9 cellular contexts compared by ENCODE assay signal in genomic region chr17:34580685-34581445, GRCh38. TPM values are rescaled to one million over a fixed set of nuclear protein-coding genes. Genes with fewer than 3 reads are reported as not detected.
A peak's percentile ranks its signal among the peaks of the same experiment; 100 is the strongest.
DNase-seq lines count a peak whose midpoint lies in the region; ATAC-seq and TF ChIP-seq lines count a peak whose summit lies in the region.
"Had no signal": no experiment of that assay in that cellular context is flagged by ENCODE, and none has a peak within 500 bp of the region (broad histone marks: within the 10 kb centered on the region; RNA-seq: fewer than 3 reads in every experiment).

No MANE protein-coding gene starts in this region.

- no peak overlapping the region for H2BK15ac ChIP-seq in mesendoderm (replicated peaks; ENCODE audit: low read depth)

- H2BK5ac ChIP-seq in mesendoderm (ENCODE audit: low read length): no peak overlapping the region

- H2AK5ac ChIP-seq in mesendoderm (ENCODE audit: low read length): no peak overlapping the region

- no peaks in the 10 kb centered on the region for H3K36me3 Mint-ChIP-seq in activated naive CD4-positive, alpha-beta T cell treated with anti-CD3 and anti-CD28 coated beads, Interleukin-2, amount 50 U/mL, for 24 hours
- no peaks in the 10 kb centered on the region for H3K36me3 Mint-ChIP-seq in activated naive CD8-positive, alpha-beta T cell treated with anti-CD3 and anti-CD28 coated beads for 36 hours
- no peaks in the 10 kb centered on the region for H3K36me3 Mint-ChIP-seq in activated T-helper 2 cell treated with anti-CD3 and anti-CD28 coated beads, Interferon-gamma antibody, Interleukin-2, Interleukin-4, amounts not matched to agents 10 μg/mL and 5 μg/mL and 100 μg/mL, durations not matched to agents 14 hours and 24 hours and 36 hours (ENCODE audit: low read depth)

- H3K4me1 Mint-ChIP-seq in activated naive CD4-positive, alpha-beta T cell treated with anti-CD3 and anti-CD28 coated beads, Interleukin-2, amount 50 U/mL, for 24 hours: peaks cover 12% of the 10 kb centered on the region
- H3K4me1 Mint-ChIP-seq in activated naive CD8-positive, alpha-beta T cell treated with anti-CD3 and anti-CD28 coated beads for 36 hours: peaks cover 2% of the 10 kb centered on the region
- peaks cover 5% of the 10 kb centered on the region for H3K4me1 Mint-ChIP-seq in activated T-helper 2 cell treated with anti-CD3 and anti-CD28 coated beads, Interferon-gamma antibody, Interleukin-2, Interleukin-4, amounts not matched to agents 10 μg/mL and 5 μg/mL and 100 μg/mL, durations not matched to agents 14 hours and 24 hours and 36 hours (ENCODE audit: low read depth)

- no peak for DNase-seq in activated naive CD4-positive, alpha-beta T cell treated with Interleukin-2 at 50 U/mL for 16 hours
- DNase-seq in activated naive CD8-positive, alpha-beta T cell treated with anti-CD3 and anti-CD28 coated beads for 36 hours: peak; percentile 14
- DNase-seq in mesendoderm (peak; percentile 25), upper lobe of left lung (peak in 1 of 2 donors; percentile 83), AG08396 (ENCODE audit: low spot score) (no peak)
- no peak for DNase-seq in activated T-helper 2 cell treated with anti-CD3 and anti-CD28 coated beads, Interferon-gamma antibody, Interleukin-2, Interleukin-4, amounts not matched to agents 10 μg/mL and 5 μg/mL and 100 μg/mL, durations not matched to agents 14 hours and 24 hours and 36 hours (ENCODE audit: low spot score)
- DNase-seq: NCI-H446 treated with DMSO at 0.1 percent for 48 hours had no signal

- intact Hi-C loops in activated T-helper 2 cell treated with anti-CD3 and anti-CD28 coated beads, Interferon-gamma antibody, Interleukin-2, Interleukin-4, amounts not matched to agents 10 μg/mL and 5 μg/mL and 100 μg/mL, durations not matched to agents 14 hours and 24 hours and 36 hours (cut with micrococcal nuclease): loop anchor here (5.0 kb wide), 1 partner anchor 56 kb away; no protein-coding TSS in a partner anchor

- H3K36me3 ChIP-seq in mesendoderm (ENCODE audit: control insufficient read depth, insufficient read depth, low read length) (no peaks in the 10 kb centered on the region), upper lobe of left lung (no peaks in the 10 kb centered on the region)

- peaks cover 57% of the 10 kb centered on the region for H3K27me3 Mint-ChIP-seq in activated naive CD4-positive, alpha-beta T cell treated with anti-CD3 and anti-CD28 coated beads, Interleukin-2, amount 50 U/mL, for 24 hours
- H3K27me3 Mint-ChIP-seq in activated naive CD8-positive, alpha-beta T cell treated with anti-CD3 and anti-CD28 coated beads for 36 hours: peaks cover 85% of the 10 kb centered on the region
- peaks cover 79% of the 10 kb centered on the region for H3K27me3 Mint-ChIP-seq in activated T-helper 2 cell treated with anti-CD3 and anti-CD28 coated beads, Interferon-gamma antibody, Interleukin-2, Interleukin-4, amounts not matched to agents 10 μg/mL and 5 μg/mL and 100 μg/mL, durations not matched to agents 14 hours and 24 hours and 36 hours (ENCODE audit: low read depth)

- no CpG with 5 or more reads among the region's 71 CpGs for WGBS in mesendoderm (ENCODE audit: extremely low coverage, insufficient coverage, low lambda C conversion rate)
- WGBS in upper lobe of left lung, 2 donors: 3% methylated on average over 14 of the region's 71 CpGs; no CpG with 5 or more reads in 1 of the 2 donors

- peak overlapping the region; percentile 49 for H3K4me2 ChIP-seq in mesendoderm (ENCODE audit: low read length)

- no peak overlapping the region for H4K8ac ChIP-seq in mesendoderm (ENCODE audit: low read depth, low read length)

- no peak overlapping the region for H4K5ac ChIP-seq in mesendoderm (ENCODE audit: low read length)

- H3K9ac ChIP-seq in mesendoderm (ENCODE audit: low read length): peak overlapping the region; percentile 42

- H3K79me1 ChIP-seq in mesendoderm (ENCODE audit: low read length): no peaks in the 10 kb centered on the region

- TF ChIP-seq POLR2A in upper lobe of left lung (IDR thresholded peaks at IDR 0.05): no peak

- H3K79me2 ChIP-seq in mesendoderm (ENCODE audit: control insufficient read depth, insufficient read depth, low read length): no peaks in the 10 kb centered on the region

- H3K4me3 ChIP-seq in mesendoderm (ENCODE audit: low read length): no peak overlapping the region
- peak overlapping the region in 3 of 4 donors; percentile 9 to 27 (median 20) for H3K4me3 ChIP-seq in upper lobe of left lung

- H3K18ac ChIP-seq in mesendoderm (ENCODE audit: low read length): no peak overlapping the region

- H3K27ac ChIP-seq in mesendoderm (ENCODE audit: low read depth, low read length): no peak overlapping the region
- no peak overlapping the region for H3K27ac ChIP-seq in upper lobe of left lung

- peak overlapping the region; percentile 32 for H3K23ac ChIP-seq in mesendoderm (ENCODE audit: low read length)

- ATAC-seq in upper lobe of left lung (ENCODE audit: low FRiP score in 2 of 2): no peak
- ATAC-seq in GM19035 (IDR thresholded peaks at IDR 0.05; ENCODE audit: unreplicated experiment): no peak

- H3K4ac ChIP-seq in mesendoderm (ENCODE audit: low read depth, low read length): no peak overlapping the region

- no peak for TF ChIP-seq CTCF in upper lobe of left lung (IDR thresholded peaks at IDR 0.05)

- TF ChIP-seq EP300 in upper lobe of left lung (IDR thresholded peaks at IDR 0.05): no peak

- no peak overlapping the region for H2BK120ac ChIP-seq in mesendoderm (ENCODE audit: low read depth, low read length)

- H3K4me1 ChIP-seq in mesendoderm (ENCODE audit: control insufficient read depth, low read depth, low read length) (peaks cover 9% of the 10 kb centered on the region), upper lobe of left lung (peaks cover 33 to 42% (median 35%) of the 10 kb centered on the region in 4 donors)

- no peak overlapping the region for H3K27ac Mint-ChIP-seq in activated naive CD4-positive, alpha-beta T cell treated with anti-CD3 and anti-CD28 coated beads, Interleukin-2, amount 50 U/mL, for 24 hours
- no peak overlapping the region for H3K27ac Mint-ChIP-seq in activated naive CD8-positive, alpha-beta T cell treated with anti-CD3 and anti-CD28 coated beads for 36 hours
- no peak overlapping the region for H3K27ac Mint-ChIP-seq in activated T-helper 2 cell treated with anti-CD3 and anti-CD28 coated beads, Interferon-gamma antibody, Interleukin-2, Interleukin-4, amounts not matched to agents 10 μg/mL and 5 μg/mL and 100 μg/mL, durations not matched to agents 14 hours and 24 hours and 36 hours

- peak overlapping the region; percentile 54 for H3K56ac ChIP-seq in mesendoderm (ENCODE audit: low read length)

- H3K9me3 Mint-ChIP-seq in activated naive CD4-positive, alpha-beta T cell treated with anti-CD3 and anti-CD28 coated beads, Interleukin-2, amount 50 U/mL, for 24 hours: no peaks in the 10 kb centered on the region
- no peaks in the 10 kb centered on the region for H3K9me3 Mint-ChIP-seq in activated naive CD8-positive, alpha-beta T cell treated with anti-CD3 and anti-CD28 coated beads for 36 hours
- no peaks in the 10 kb centered on the region for H3K9me3 Mint-ChIP-seq in activated T-helper 2 cell treated with anti-CD3 and anti-CD28 coated beads, Interferon-gamma antibody, Interleukin-2, Interleukin-4, amounts not matched to agents 10 μg/mL and 5 μg/mL and 100 μg/mL, durations not matched to agents 14 hours and 24 hours and 36 hours

- H3K4me3 Mint-ChIP-seq in activated naive CD4-positive, alpha-beta T cell treated with anti-CD3 and anti-CD28 coated beads, Interleukin-2, amount 50 U/mL, for 24 hours: peak overlapping the region; percentile 80
- peak overlapping the region; percentile 40 for H3K4me3 Mint-ChIP-seq in activated naive CD8-positive, alpha-beta T cell treated with anti-CD3 and anti-CD28 coated beads for 36 hours
- no peak overlapping the region for H3K4me3 Mint-ChIP-seq in activated T-helper 2 cell treated with anti-CD3 and anti-CD28 coated beads, Interferon-gamma antibody, Interleukin-2, Interleukin-4, amounts not matched to agents 10 μg/mL and 5 μg/mL and 100 μg/mL, durations not matched to agents 14 hours and 24 hours and 36 hours (ENCODE audit: low read depth)

- peaks cover 70% of the 10 kb centered on the region for H3K27me3 ChIP-seq in mesendoderm (ENCODE audit: insufficient read depth, low read length, poor library complexity)
- peaks cover 0 to 67% (median 40%) of the 10 kb centered on the region in 4 donors for H3K27me3 ChIP-seq in upper lobe of left lung

- no peaks in the 10 kb centered on the region for H3K9me3 ChIP-seq in upper lobe of left lung

RNA-seq across cellular contexts. Expression of gene TMEM132E, which starts 1.5 kb away (rescaled TPM):
- under 1 TPM in 1 of 2 experiments, not detected in 1; 0.06 TPM for total RNA-seq in activated naive CD8-positive, alpha-beta T cell treated with anti-CD3 and anti-CD28 coated beads for 36 hours
- polyA plus RNA-seq in mesendoderm (2013, experiment 1 of 2): 0.08 TPM
- 0.10 TPM for polyA plus RNA-seq in mesendoderm (2013, experiment 2 of 2)
- total RNA-seq in upper lobe of left lung: under 1 TPM in 2 of 6 donors, not detected in 4; 0.06 to 0.17 TPM
- not detected in 2 replicates for total RNA-seq in activated T-helper 2 cell treated with anti-CD3 and anti-CD28 coated beads, Interferon-gamma antibody, Interleukin-2, Interleukin-4, amounts not matched to agents 10 μg/mL and 5 μg/mL and 100 μg/mL, durations not matched to agents 14 hours and 24 hours and 36 hours

Comparison
In these comparisons a context has a peak if more than half of its experiments do, and no peak if none do; other contexts are left out.
1. DNase-seq: peak in activated naive CD8-positive, alpha-beta T cell treated with anti-CD3 and anti-CD28 coated beads for 36 hours (single experiment) and mesendoderm (single experiment); none in activated naive CD4-positive, alpha-beta T cell treated with Interleukin-2 at 50 U/mL for 16 hours (single experiment), AG08396 (single experiment) and activated T-helper 2 cell treated with anti-CD3 and anti-CD28 coated beads, Interferon-gamma antibody, Interleukin-2, Interleukin-4, amounts not matched to agents 10 μg/mL and 5 μg/mL and 100 μg/mL, durations not matched to agents 14 hours and 24 hours and 36 hours (single experiment).